8 cellular contexts compared by ENCODE assay signal in genomic region chr10:110641256-110641655, GRCh38. TPM values are rescaled to one million over a fixed set of nuclear protein-coding genes. Genes with fewer than 3 reads are reported as not detected.
DNase-seq lines count a peak whose midpoint lies in the region; TF ChIP-seq lines count a peak whose summit lies in the region.

No MANE protein-coding gene starts in this region.

- in situ Hi-C loops in SK-MEL-5 (cut with HindIII; ENCODE audit: low pct_unique_long_range_greater_than_20kb, low sequenced_read_pairs), result no loop called here

- no peaks in the 10 kb centered on the region for H3K36me3 Mint-ChIP-seq in CD8-positive, alpha-beta memory T cell

- H3K36me3 ChIP-seq in CD8-positive, alpha-beta memory T cell (ENCODE audit: insufficient read depth, low read length), result no peaks in the 10 kb centered on the region
- H3K36me3 ChIP-seq in H7 (replicated peaks; ENCODE audit: control insufficient read depth, insufficient read depth, low read length) (no peaks in the 10 kb centered on the region), uterus (no peaks in the 10 kb centered on the region)

- intact Hi-C loops in uterus (cut with DNase I; ENCODE audit: low total_unique reads), result no loop called here

- peaks cover 25% of the 10 kb centered on the region for H3K4me1 ChIP-seq in CD8-positive, alpha-beta memory T cell (ENCODE audit: insufficient read depth, low read length)
- peaks cover 0 to 10% of the 10 kb centered on the region in 2 donors for H3K4me1 ChIP-seq in uterus

- peak overlapping the region in 1 of 8 donors; percentile 25 for H3K27ac Mint-ChIP-seq in CD8-positive, alpha-beta memory T cell

- no peaks in the 10 kb centered on the region for H3K9me3 ChIP-seq in CD8-positive, alpha-beta memory T cell (ENCODE audit: low read length)
- no peaks in the 10 kb centered on the region for H3K9me3 ChIP-seq in uterus

- H3K4me3 Mint-ChIP-seq in CD8-positive, alpha-beta memory T cell, result peak overlapping the region in 6 of 7 donors; percentile 13 to 59 (median 44)

- CTCF ChIA-PET in CD8-positive, alpha-beta memory T cell (lab: Charles Lee), result interaction anchor here (1.0 kb wide), 2 partner anchors 10 to 25 kb away, joined by 3 to 4 read pairs; no protein-coding TSS in a partner anchor

- H3K9me3 Mint-ChIP-seq in CD8-positive, alpha-beta memory T cell, result no peaks in the 10 kb centered on the region

- TF ChIP-seq POLR2A in uterus (IDR thresholded peaks at IDR 0.05), result no peak

- H3K27me3 ChIP-seq in CD8-positive, alpha-beta memory T cell (ENCODE audit: insufficient read depth, low read length, poor library complexity, severe bottlenecking), result peaks cover 17% of the 10 kb centered on the region
- peaks cover 47% of the 10 kb centered on the region for H3K27me3 ChIP-seq in H7 (ENCODE audit: control insufficient read depth, insufficient read depth, low read length)
- peaks cover 3 to 17% of the 10 kb centered on the region in 2 donors for H3K27me3 ChIP-seq in uterus

- peak in 2 of 5 donors; percentile 16 to 57 for DNase-seq in CD8-positive, alpha-beta memory T cell
- DNase-seq in H7 (peak; percentile 70), SK-MEL-5 (ENCODE audit: low read depth, low spot score) (peak; percentile 59), fibroblast of pulmonary artery (ENCODE audit: low read depth) (peak; percentile 13), uterus (no peak), SKM-1 (lab: John Stamatoyannopoulos, UW; ENCODE audit: unreplicated experiment) (no peak), superior temporal gyrus (ENCODE audit: extremely low spot score) (no peak)
- DNase-seq in stimulated activated CD4-positive, alpha-beta T cell treated with anti-CD3 and anti-CD28 coated beads, Interleukin-2, amount 100 ng/mL, for 24 hours, result peak; percentile 58 to 60

- peaks cover 20 to 42% (median 38%) of the 10 kb centered on the region in 3 donors for H3K4me1 Mint-ChIP-seq in CD8-positive, alpha-beta memory T cell

- POLR2A ChIA-PET in CD8-positive, alpha-beta memory T cell (lab: Charles Lee), result no interaction called here

- H3K27me3 Mint-ChIP-seq in CD8-positive, alpha-beta memory T cell, result peaks cover 32 to 62% of the 10 kb centered on the region in 2 donors

- TF ChIP-seq CTCF in fibroblast of pulmonary artery (IDR thresholded peaks at IDR 0.05; ENCODE audit: low read length, missing control alignments), result no peak
- no peak for TF ChIP-seq CTCF in uterus (IDR thresholded peaks at IDR 0.05)

- no peak overlapping the region for H3K4me3 ChIP-seq in CD8-positive, alpha-beta memory T cell (ENCODE audit: low read length)
- no peak overlapping the region for H3K4me3 ChIP-seq in H7 (ENCODE audit: insufficient read depth, low read depth, low read length)
- H3K4me3 ChIP-seq in fibroblast of pulmonary artery (replicated peaks; ENCODE audit: low read depth, low read length), result no peak overlapping the region
- H3K4me3 ChIP-seq in uterus, result no peak overlapping the region

- H3K27ac ChIP-seq in CD8-positive, alpha-beta memory T cell (ENCODE audit: low read depth, low read length), result no peak overlapping the region
- no peak overlapping the region for H3K27ac ChIP-seq in uterus

RNA-seq across cellular contexts. Expression of gene RBM20, which starts 2.9 kb away (rescaled TPM):
- total RNA-seq in CD8-positive, alpha-beta memory T cell, result under 1 TPM; 0.07 to 0.09 TPM
- polyA plus RNA-seq in CD8-positive, alpha-beta memory T cell, result not detected
- 0.15 and 0.52 TPM in 2 replicates for total RNA-seq in H7 (2014; rRNA removed; shearing (Covaris generic))
- 1.0 and 1.2 TPM in 2 replicates for total RNA-seq in SK-MEL-5 (2014; rRNA removed; shearing (Covaris generic))
- 1.2 and 2.0 TPM in 2 replicates for polyA plus RNA-seq in SK-MEL-5 (2015; cell fraction: cytosol; rRNA removed)
- 4.0 and 6.3 TPM in 2 replicates for polyA plus RNA-seq in SK-MEL-5 (2015; cell fraction: nucleus; rRNA removed)
- 1 to 10 TPM in 3 of 4 donors, under 1 TPM in 1; 0.88 to 3.8 (median 1.9) TPM for total RNA-seq in uterus

Comparison
In these comparisons a context has a peak if more than half of its experiments do, and no peak if none do; other contexts are left out.
1. DNase-seq: peak in H7 (single experiment), SK-MEL-5 (single experiment), fibroblast of pulmonary artery (single experiment) and stimulated activated CD4-positive, alpha-beta T cell treated with anti-CD3 and anti-CD28 coated beads, Interleukin-2, amount 100 ng/mL, for 24 hours (2 of 2); none in uterus (0 of 2), SKM-1 (single experiment) and superior temporal gyrus (single experiment).